ENCODE assay signal across 22 cellular contexts in the genomic region with DNA sequence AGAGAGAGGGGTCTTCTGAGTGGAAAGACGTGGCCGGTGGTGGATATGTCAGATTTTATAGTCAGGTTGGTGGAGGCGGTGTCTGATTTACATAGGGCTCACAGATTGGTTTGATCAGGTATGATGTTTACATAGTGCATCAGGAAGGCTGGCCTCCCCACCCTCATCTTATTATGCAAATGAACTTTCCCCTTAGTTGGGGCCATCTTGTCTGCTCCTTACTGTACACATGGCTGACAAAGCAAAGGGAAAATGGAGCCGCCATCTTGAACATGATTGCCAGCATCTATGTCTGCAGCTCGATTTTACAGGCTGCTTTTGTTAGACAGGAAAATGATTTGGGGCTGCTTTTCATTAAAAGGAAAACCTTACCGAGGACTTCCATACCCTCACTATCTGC. TPM values are rescaled to one million over a fixed set of nuclear protein-coding genes. Genes with fewer than 3 reads are reported as not detected.
DNase-seq lines count a peak whose midpoint lies in the region; ATAC-seq and TF ChIP-seq lines count a peak whose summit lies in the region.
"Had no signal": no experiment of that assay in that cellular context is flagged by ENCODE, and none has a peak within 500 bp of the region (broad histone marks: within the 10 kb centered on the region; RNA-seq: fewer than 3 reads in every experiment).

No MANE protein-coding gene starts in this region.

- no peak for ATAC-seq in HG03442 (IDR thresholded peaks at IDR 0.05; ENCODE audit: unreplicated experiment)
- ATAC-seq: GM23338, Right ventricle myocardium inferior had no signal

- H3K27me3 ChIP-seq in colonic mucosa (no peaks in the 10 kb centered on the region), neuron (ENCODE audit: insufficient read depth, low read length) (no peaks in the 10 kb centered on the region)
- H3K27me3 ChIP-seq: SJSA1 had no signal

- peaks cover 31% of the 10 kb centered on the region for H3K4me1 ChIP-seq in colonic mucosa
- H3K4me1 ChIP-seq in neuron (ENCODE audit: insufficient read depth, low read length), result no peaks in the 10 kb centered on the region
- H3K4me1 ChIP-seq: HAP-1, SJSA1 had no signal

- H3K36me3 ChIP-seq in colonic mucosa, result no peaks in the 10 kb centered on the region
- H3K36me3 ChIP-seq in neuron (ENCODE audit: insufficient read depth, low read length), result no peaks in the 10 kb centered on the region
- H3K36me3 ChIP-seq: HAP-1, SJSA1 had no signal

- H3K9me3 ChIP-seq in colonic mucosa (no peaks in the 10 kb centered on the region), neuron (ENCODE audit: low read length) (no peaks in the 10 kb centered on the region)
- H3K9me3 ChIP-seq: HAP-1, SJSA1 had no signal

- peak overlapping the region; percentile 80 for H3K27ac ChIP-seq in colonic mucosa
- H3K27ac ChIP-seq: 22Rv1, C4-2B, KMS-11, SJSA1 had no signal

- H2AFZ ChIP-seq in neuron (ENCODE audit: low read depth, low read length), result peak overlapping the region; percentile 40
- H2AFZ ChIP-seq: GM23338 had no signal

- H3K4me3 ChIP-seq in colonic mucosa, result no peak overlapping the region
- no peak overlapping the region for H3K4me3 ChIP-seq in neuron (ENCODE audit: low read length)
- H3K4me3 ChIP-seq: GM23338, HAP-1, SJSA1 had no signal

- DNase-seq in NCI-H82 (lab: John Stamatoyannopoulos, UW) (peak; percentile 39), NCI-H82 treated with DMSO at 0.1 percent for 48 hours (lab: John Stamatoyannopoulos, UW; ENCODE audit: unreplicated experiment) (no peak), colonic mucosa (no peak), NCI-H1436 treated with DMSO at 0.1 percent for 48 hours (lab: John Stamatoyannopoulos, UW) (no peak), DMS153 (lab: John Stamatoyannopoulos, UW) (no peak), posterior vena cava (ENCODE audit: low spot score) (no peak)
- DNase-seq: DMS53, GDM1, NCI-H1092 treated with DMSO at 0.1 percent for 48 hours, NCI-H1694, NCI-H2081, NCI-H2171 treated with DMSO at 0.1 percent for 48 hours, NCI-H524 treated with DMSO at 0.1 percent for 48 hours had no signal

- intact Hi-C loops in colonic mucosa (cut with DNase I), result no loop called here
- intact Hi-C loops in posterior vena cava (cut with DNase I), result no loop called here

- no peak for TF ChIP-seq CTCF in colonic mucosa (IDR thresholded peaks at IDR 0.05)

- no peak overlapping the region for H3K9ac ChIP-seq in colonic mucosa (ENCODE audit: low read depth in 2 of 2, low read length in 2 of 2)
- H3K9ac ChIP-seq: KMS-11 had no signal

RNA-seq across cellular contexts. Expression of gene SQOR, which starts 19.9 kb away (rescaled TPM):
- total RNA-seq in colonic mucosa, result 100 to 1,000 TPM; 308 to 500 TPM
- total RNA-seq in posterior vena cava, result 10 to 100 TPM; 37.8 to 44.4 TPM
- total RNA-seq: GM23338 had no signal

Comparison
In these comparisons a context has a peak if more than half of its experiments do, and no peak if none do; other contexts are left out.
1. RNA of gene SQOR, which starts 19.9 kb away (total RNA-seq): 308 to 500 TPM in colonic mucosa; 37.8 to 44.4 TPM in posterior vena cava; every median in the first group is over 4 times any median in the second.